Comparison of ENCODE assay signal across 8 cellular contexts in genomic region chrX:13254076-13254785, GRCh38.
A peak's percentile ranks its signal among the peaks of the same experiment; 100 is the strongest.
DNase-seq lines count a peak whose midpoint lies in the region; ATAC-seq lines count a peak whose summit lies in the region.

No MANE protein-coding gene starts in this region.

- peaks cover 4 to 9% of the 10 kb centered on the region in 2 donors for H3K36me3 Mint-ChIP-seq in naive B cell

- peak; percentile 53 for ATAC-seq in GM19023 (IDR thresholded peaks at IDR 0.05; ENCODE audit: unreplicated experiment)
- ATAC-seq in HG03521 (IDR thresholded peaks at IDR 0.05; ENCODE audit: unreplicated experiment): peak; percentile 46
- ATAC-seq in naive B cell (ENCODE audit: low read depth in 2 of 2): no peak

- peak overlapping the region in 6 of 8 donors; percentile 9 to 66 (median 30) for H3K4me3 Mint-ChIP-seq in naive B cell

- H3K4me1 Mint-ChIP-seq in naive B cell: peaks cover 34 to 69% (median 43%) of the 10 kb centered on the region in 3 donors

- no peaks in the 10 kb centered on the region for H3K27me3 Mint-ChIP-seq in naive B cell

- H3K9me3 Mint-ChIP-seq in naive B cell: peaks cover 0 to 12% (median 0%) of the 10 kb centered on the region in 7 donors

- DNase-seq in COLO668 (lab: John Stamatoyannopoulos, UW; ENCODE audit: unreplicated experiment) (peak; percentile 21), UCSD-AML1 (lab: John Stamatoyannopoulos, UW; ENCODE audit: unreplicated experiment) (peak; percentile 21), naive B cell (no peak), hippocampal formation (lab: John Stamatoyannopoulos, UW) (no peak), Ammon's horn (ENCODE audit: low spot score) (no peak), NCI-H446 (lab: John Stamatoyannopoulos, UW) (no peak)

- peak overlapping the region in 5 of 6 donors; percentile 13 to 85 (median 56) for H3K27ac Mint-ChIP-seq in naive B cell

Comparison
In these comparisons a context has a peak if more than half of its experiments do, and no peak if none do; other contexts are left out.
1. DNase-seq: peak in COLO668 (single experiment) and UCSD-AML1 (single experiment); none in naive B cell (single experiment), hippocampal formation (0 of 2), Ammon's horn (single experiment) and NCI-H446 (0 of 2).
2. ATAC-seq: peak in GM19023 (single experiment) and HG03521 (single experiment); none in naive B cell (0 of 2).